In the genomic region with DNA sequence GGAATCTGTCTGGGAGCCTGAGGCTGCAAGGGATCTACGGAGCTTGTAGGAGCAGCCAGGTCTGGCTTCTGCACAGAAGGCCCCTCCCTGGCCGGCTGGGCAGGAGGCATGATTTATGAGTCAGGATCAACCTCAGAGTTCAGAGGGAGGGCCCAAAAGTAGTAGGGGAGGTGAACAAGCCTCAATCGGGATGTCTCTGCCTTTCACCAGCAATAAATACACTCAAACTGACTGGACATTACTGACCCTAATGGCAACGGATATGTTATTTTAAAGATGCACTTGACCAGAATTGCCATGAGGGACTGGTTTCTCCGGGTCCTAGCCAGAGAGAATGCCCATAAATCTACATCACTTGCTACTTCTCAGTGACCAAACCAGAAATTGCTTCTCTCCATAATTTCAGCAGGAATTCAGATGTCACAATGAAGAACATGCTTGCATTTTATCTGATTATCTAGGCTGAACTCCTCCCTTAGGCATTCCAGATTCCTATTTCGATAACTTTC, we compare ENCODE assay signal across 14 cellular contexts.
DNase-seq lines count a peak whose midpoint lies in the region; ATAC-seq and TF ChIP-seq lines count a peak whose summit lies in the region.
"Had no signal": no experiment of that assay in that cellular context is flagged by ENCODE, and none has a peak within 500 bp of the region (broad histone marks: within the 10 kb centered on the region; RNA-seq: fewer than 3 reads in every experiment).

No MANE protein-coding gene starts in this region.

- no peak overlapping the region for H3K4ac ChIP-seq in mesenchymal stem cell (ENCODE audit: low read depth in 1 of 2, low read length in 2 of 2)

- H3K14ac ChIP-seq in mesenchymal stem cell (ENCODE audit: low read length in 2 of 2): no peak overlapping the region

- H3K4me2 ChIP-seq in mesenchymal stem cell (ENCODE audit: low read length, poor library complexity, severe bottlenecking): peak overlapping the region; percentile 4

- H3K23ac ChIP-seq in mesenchymal stem cell (ENCODE audit: low read length in 2 of 2): no peak overlapping the region

- H3K27me3 ChIP-seq in cardiac muscle cell (no peaks in the 10 kb centered on the region), mesenchymal stem cell (ENCODE audit: control insufficient read depth in 1 of 2, insufficient read depth in 1 of 2, low read length in 2 of 2) (no peaks in the 10 kb centered on the region)

- 5% methylated on average over 5 of the region's 6 CpGs for WGBS in mesenchymal stem cell

- intact Hi-C loops in cardiac septum (cut with DNase I): no loop called here

- H2BK5ac ChIP-seq in mesenchymal stem cell (ENCODE audit: low read depth, low read length, poor library complexity, severe bottlenecking): no peak overlapping the region

- no peak overlapping the region for H4K91ac ChIP-seq in mesenchymal stem cell (ENCODE audit: low read length)

- H2BK15ac ChIP-seq in mesenchymal stem cell (ENCODE audit: low read depth, poor library complexity, severe bottlenecking): no peak overlapping the region

- H2BK12ac ChIP-seq in mesenchymal stem cell (ENCODE audit: low read length in 2 of 2): no peak overlapping the region

- DNase-seq in cardiac muscle cell (ENCODE audit: low read depth in 1 of 2, low spot score in 1 of 2): peak; percentile 18 to 42
- DNase-seq in cardiac septum (ENCODE audit: low spot score): no peak
- DNase-seq in cardiac fibroblast (ENCODE audit: low read depth in 2 of 2): peak; percentile 20 to 21
- peak; percentile 74 for DNase-seq in mesenchymal stem cell
- no peak for DNase-seq in effector CD8-positive, alpha-beta T cell (lab: John Stamatoyannopoulos, UW)
- DNase-seq in NCI-H1092 treated with DMSO at 0.1 percent for 48 hours (lab: John Stamatoyannopoulos, UW): no peak
- DNase-seq: DMS79 treated with DMSO at 0.1 percent for 48 hours; NCI-H1092; stimulated activated CD4-positive, alpha-beta T cell treated with anti-CD3 and anti-CD28 coated beads, Interleukin-15, amount 100 ng/mL, for 24 hours; stimulated activated naive CD8-positive, alpha-beta T cell treated with anti-CD3 and anti-CD28 coated beads, Interleukin-15, Interleukin-2, amounts not matched to agents 100 U/mL and 50 U/mL, for 24 hours had no signal

- TF ChIP-seq CTCF in cardiac muscle cell (IDR thresholded peaks at IDR 0.05; ENCODE audit: low read depth, low read length): no peak
- TF ChIP-seq CTCF in cardiac fibroblast (IDR thresholded peaks at IDR 0.05; ENCODE audit: low read depth, low read length): no peak

- H3K79me1 ChIP-seq in mesenchymal stem cell (replicated peaks; ENCODE audit: low read length, poor library complexity, severe bottlenecking): peaks cover 15% of the 10 kb centered on the region

- H2BK120ac ChIP-seq in mesenchymal stem cell (ENCODE audit: low read depth, low read length): no peak overlapping the region

- H3K36me3 ChIP-seq in cardiac muscle cell (no peaks in the 10 kb centered on the region), mesenchymal stem cell (ENCODE audit: control insufficient read depth in 1 of 2, insufficient read depth in 2 of 2, low read depth in 1 of 2, low read length in 2 of 2) (no peaks in the 10 kb centered on the region)

- no peak overlapping the region for H2AK5ac ChIP-seq in mesenchymal stem cell (ENCODE audit: low read length, severe bottlenecking)

- H3K4me3 ChIP-seq in cardiac muscle cell: no peak overlapping the region
- no peak overlapping the region for H3K4me3 ChIP-seq in cardiac fibroblast (replicated peaks in 1 of 2; ENCODE audit: low read depth in 2 of 2, low read length in 2 of 2)
- H3K4me3 ChIP-seq in mesenchymal stem cell (ENCODE audit: insufficient read depth in 1 of 2, low read depth in 1 of 2, low read length in 2 of 2): no peak overlapping the region
- H3K4me3 ChIP-seq: coronary artery had no signal

- H3K9me3 ChIP-seq in cardiac muscle cell (ENCODE audit: low read depth): no peaks in the 10 kb centered on the region
- H3K9me3 ChIP-seq in mesenchymal stem cell (ENCODE audit: control insufficient read depth, low read length): no peaks in the 10 kb centered on the region

- peak overlapping the region; percentile 17 for H3K27ac ChIP-seq in cardiac muscle cell
- peak overlapping the region; percentile 73 for H3K27ac ChIP-seq in mesenchymal stem cell (ENCODE audit: low read length, poor library complexity, severe bottlenecking)
- H3K27ac ChIP-seq: coronary artery, VCaP had no signal

- no peak overlapping the region for H3K18ac ChIP-seq in mesenchymal stem cell (ENCODE audit: low read depth in 1 of 2, low read length in 2 of 2)

- H3K4me1 ChIP-seq in cardiac muscle cell (ENCODE audit: low read depth) (no peaks in the 10 kb centered on the region), mesenchymal stem cell (ENCODE audit: control insufficient read depth, insufficient read depth, low read depth, low read length) (peaks cover 5% of the 10 kb centered on the region)

- ATAC-seq in HG03097 (IDR thresholded peaks at IDR 0.05; ENCODE audit: low FRiP score, unreplicated experiment) (no peak), GM19023 (IDR thresholded peaks at IDR 0.05; ENCODE audit: unreplicated experiment) (no peak)
- ATAC-seq: stimulated activated naive CD8-positive, alpha-beta T cell treated with anti-CD3 and anti-CD28 coated beads, Interleukin-15, Interleukin-2, amounts not matched to agents 100 U/mL and 50 U/mL, for 24 hours had no signal

- H4K8ac ChIP-seq in mesenchymal stem cell (ENCODE audit: low read length): no peak overlapping the region

- no peak overlapping the region for H3K9ac ChIP-seq in mesenchymal stem cell (ENCODE audit: low read length)

- no peak overlapping the region for H2AFZ ChIP-seq in mesenchymal stem cell (ENCODE audit: low read depth, low read length)

Comparison
In these comparisons a context has a peak if more than half of its experiments do, and no peak if none do; other contexts are left out.
1. DNase-seq: peak in cardiac muscle cell (2 of 2), cardiac fibroblast (2 of 2) and mesenchymal stem cell (single experiment); none in cardiac septum (single experiment), effector CD8-positive, alpha-beta T cell (single experiment) and NCI-H1092 treated with DMSO at 0.1 percent for 48 hours (single experiment).